8 cellular contexts compared by ENCODE assay signal in the genomic region with DNA sequence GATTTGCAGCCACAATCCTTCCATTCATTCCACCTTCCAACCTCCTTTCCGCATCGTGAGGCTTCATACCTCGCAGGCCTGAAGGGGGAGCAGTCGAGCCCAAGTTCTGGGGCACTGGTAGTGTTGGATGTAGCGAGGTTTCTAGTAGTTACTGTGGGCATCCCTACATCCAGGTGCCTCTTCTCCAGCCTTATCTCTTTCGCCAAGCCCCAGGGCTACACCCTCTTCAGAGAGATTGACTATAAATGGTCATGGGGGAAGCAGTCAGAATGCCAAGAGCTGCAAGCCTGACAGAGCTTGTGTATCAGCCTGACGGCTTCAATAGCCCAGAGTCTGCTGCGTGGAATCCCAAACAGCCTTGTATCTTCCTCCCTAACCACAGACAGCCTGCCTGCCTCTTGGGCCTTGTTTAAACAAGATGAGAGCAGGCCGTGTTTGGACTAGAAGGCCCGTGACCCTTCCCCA. TPM values are rescaled to one million over a fixed set of nuclear protein-coding genes. Genes with fewer than 3 reads are reported as not detected.
DNase-seq lines count a peak whose midpoint lies in the region; ATAC-seq and TF ChIP-seq lines count a peak whose summit lies in the region.

No MANE protein-coding gene starts in this region.

- ATAC-seq in GM21528 (IDR thresholded peaks at IDR 0.05; ENCODE audit: low FRiP score, unreplicated experiment) = no peak

- H3K36me3 Mint-ChIP-seq in activated CD4-positive, alpha-beta T cell treated with anti-CD3 and anti-CD28 coated beads, Interleukin-2, amount 10 ng/mL, durations not matched to agents 7 days and 5 days (ENCODE audit: low read depth) = no peaks in the 10 kb centered on the region

- H3K9me3 Mint-ChIP-seq in activated CD4-positive, alpha-beta T cell treated with anti-CD3 and anti-CD28 coated beads, Interleukin-2, amount 10 ng/mL, durations not matched to agents 7 days and 5 days = no peaks in the 10 kb centered on the region

- peaks cover 34% of the 10 kb centered on the region for H3K4me1 ChIP-seq in rectal smooth muscle tissue (ENCODE audit: control insufficient read depth, insufficient read depth, low read length)

- H3K4me3 Mint-ChIP-seq in activated CD4-positive, alpha-beta T cell treated with anti-CD3 and anti-CD28 coated beads, Interleukin-2, amount 10 ng/mL, durations not matched to agents 7 days and 5 days = no peak overlapping the region

- no peak overlapping the region for H3K9ac ChIP-seq in rectal smooth muscle tissue (ENCODE audit: low read length)

- TF ChIP-seq CTCF in foreskin fibroblast (IDR thresholded peaks at IDR 0.05; ENCODE audit: low read depth, low read length) = peak; percentile 64

- H3K36me3 ChIP-seq in rectal smooth muscle tissue (ENCODE audit: control insufficient read depth, insufficient read depth, low read length) = no peaks in the 10 kb centered on the region

- POLR2A ChIA-PET in activated CD4-positive, alpha-beta T cell treated with anti-CD3 and anti-CD28 coated beads, Interleukin-2, amount 10 ng/mL, durations not matched to agents 7 days and 5 days (lab: Charles Lee) = no interaction called here

- no peak overlapping the region for H3K4me3 ChIP-seq in foreskin fibroblast (ENCODE audit: low read depth in 1 of 2, low read length in 2 of 2)
- H3K4me3 ChIP-seq in rectal smooth muscle tissue (ENCODE audit: low read length) = no peak overlapping the region

- CTCF ChIA-PET in activated CD4-positive, alpha-beta T cell treated with anti-CD3 and anti-CD28 coated beads, Interleukin-2, amount 10 ng/mL, durations not matched to agents 7 days and 5 days (lab: Charles Lee) = interaction anchor here (0.6 to 2.2 kb wide), 5 partner anchors 19 to 95 kb away, joined by 3 to 6 read pairs (median 4); no protein-coding TSS in a partner anchor

- H3K27me3 Mint-ChIP-seq in activated CD4-positive, alpha-beta T cell treated with anti-CD3 and anti-CD28 coated beads, Interleukin-2, amount 10 ng/mL, durations not matched to agents 7 days and 5 days = peaks cover 7% of the 10 kb centered on the region

- H3K27me3 ChIP-seq in rectal smooth muscle tissue (ENCODE audit: control insufficient read depth, insufficient read depth, low read length) = no peaks in the 10 kb centered on the region

- H3K4me1 Mint-ChIP-seq in activated CD4-positive, alpha-beta T cell treated with anti-CD3 and anti-CD28 coated beads, Interleukin-2, amount 10 ng/mL, durations not matched to agents 7 days and 5 days = no peaks in the 10 kb centered on the region

- H3K27ac Mint-ChIP-seq in activated CD4-positive, alpha-beta T cell treated with anti-CD3 and anti-CD28 coated beads, Interleukin-2, amount 10 ng/mL, durations not matched to agents 7 days and 5 days = no peak overlapping the region

- H3K27ac ChIP-seq in rectal smooth muscle tissue (ENCODE audit: low read depth, low read length) = peak overlapping the region; percentile 67

- DNase-seq in activated CD4-positive, alpha-beta T cell treated with anti-CD3 and anti-CD28 coated beads, Interleukin-2, amount 10 ng/mL, durations not matched to agents 7 days and 5 days = peak; percentile 31
- DNase-seq in activated CD4-positive, alpha-beta T cell treated with anti-CD3 and anti-CD28 coated beads for 1 hour = no peak
- DNase-seq in RPMI8226 (peak; percentile 23), foreskin fibroblast (peak in 1 of 2 donors; percentile 51), GDM1 (lab: John Stamatoyannopoulos, UW) (no peak), NCI-H524 treated with DMSO at 0.1 percent for 48 hours (lab: John Stamatoyannopoulos, UW) (no peak)

RNA-seq across cellular contexts. Expression of a gene that starts 28.9 kb away (rescaled TPM):
- under 1 TPM; 0.15 to 0.23 TPM for total RNA-seq in activated CD4-positive, alpha-beta T cell treated with anti-CD3 and anti-CD28 coated beads, Interleukin-2, amount 10 ng/mL, durations not matched to agents 7 days and 5 days

Comparison
In these comparisons a context has a peak if more than half of its experiments do, and no peak if none do; other contexts are left out.
1. DNase-seq: peak in activated CD4-positive, alpha-beta T cell treated with anti-CD3 and anti-CD28 coated beads, Interleukin-2, amount 10 ng/mL, durations not matched to agents 7 days and 5 days (single experiment) and RPMI8226 (single experiment); none in activated CD4-positive, alpha-beta T cell treated with anti-CD3 and anti-CD28 coated beads for 1 hour (single experiment), GDM1 (single experiment) and NCI-H524 treated with DMSO at 0.1 percent for 48 hours (single experiment).